7 cellular contexts compared by ENCODE assay signal in genomic region chr16:75494696-75495601, GRCh38. TPM values are rescaled to one million over a fixed set of nuclear protein-coding genes. Genes with fewer than 3 reads are reported as not detected.
DNase-seq lines count a peak whose midpoint lies in the region; ATAC-seq and TF ChIP-seq lines count a peak whose summit lies in the region.

TSS of gene CHST6 (minus strand) at chr16:75495441. CDS start at chr16:75479828, 15,613 bp downstream.

- peaks cover 9% of the 10 kb centered on the region for H3K27me3 Mint-ChIP-seq in memory B cell

- H3K4me1 ChIP-seq in duodenal mucosa (ENCODE audit: control insufficient read depth in 1 of 2, insufficient read depth in 2 of 2, low read length in 2 of 2) = peaks cover 10 to 13% of the 10 kb centered on the region in 2 donors
- no peaks in the 10 kb centered on the region for H3K4me1 ChIP-seq in thymus (ENCODE audit: control insufficient read depth, insufficient read depth, low read length)

- DNase-seq in GM13976 (ENCODE audit: low spot score) = peak; percentile 90
- DNase-seq in H7 = peak; percentile 98
- DNase-seq in RPMI8226 = peak; percentile 40
- no peak for DNase-seq in memory B cell (ENCODE audit: low spot score in 2 of 2)
- DNase-seq in erythroblast (lab: John Stamatoyannopoulos, UW) = no peak

- H3K36me3 ChIP-seq in H7 (replicated peaks; ENCODE audit: control insufficient read depth, insufficient read depth, low read length) (no peaks in the 10 kb centered on the region; the same call in 1 of the 2 replicates), duodenal mucosa (ENCODE audit: control insufficient read depth in 1 of 2, insufficient read depth in 2 of 2, low read length in 2 of 2) (no peaks in the 10 kb centered on the region), thymus (ENCODE audit: control insufficient read depth, insufficient read depth) (no peaks in the 10 kb centered on the region)

- in situ Hi-C loops in GM13976 (cut with MboI; ENCODE audit: low sequenced_read_pairs, unreplicated experiment) = no loop called here

- peaks cover 7% of the 10 kb centered on the region for H3K4me1 Mint-ChIP-seq in memory B cell

- H3K9me3 ChIP-seq in duodenal mucosa (ENCODE audit: control insufficient read depth in 1 of 2, low read length in 2 of 2) (no peaks in the 10 kb centered on the region), thymus (ENCODE audit: control insufficient read depth) (no peaks in the 10 kb centered on the region)

- H3K27ac ChIP-seq in duodenal mucosa (ENCODE audit: low read depth, low read length) = no peak within 1 kb of the TSS
- no peak within 1 kb of the TSS for H3K27ac ChIP-seq in thymus (ENCODE audit: low read depth)

- H3K36me3 Mint-ChIP-seq in memory B cell = no peaks in the 10 kb centered on the region

- ATAC-seq in memory B cell (ENCODE audit: low read depth) = peak; percentile 67

- H3K9ac ChIP-seq in duodenal mucosa (ENCODE audit: low read depth in 1 of 2, low read length in 2 of 2) = peak within 1 kb of the TSS in 1 of 2 donors; percentile 57

- TF ChIP-seq CTCF in GM13976 (IDR thresholded peaks at IDR 0.05; ENCODE audit: borderline replicate concordance, control extremely low read depth, extremely low read depth, insufficient read depth, missing control alignments) = no peak

- peaks cover 7% of the 10 kb centered on the region for H3K27me3 ChIP-seq in H7 (ENCODE audit: control insufficient read depth, insufficient read depth, low read length)
- peaks cover 7% of the 10 kb centered on the region in 2 donors for H3K27me3 ChIP-seq in duodenal mucosa (ENCODE audit: control insufficient read depth in 1 of 2, insufficient read depth in 2 of 2, low read length in 2 of 2)
- peaks cover 10% of the 10 kb centered on the region for H3K27me3 ChIP-seq in thymus (ENCODE audit: control insufficient read depth, insufficient read depth)

- H3K9me3 Mint-ChIP-seq in memory B cell = no peaks in the 10 kb centered on the region

- peak within 1 kb of the TSS; percentile 77 for H3K4me3 ChIP-seq in H7 (ENCODE audit: insufficient read depth, low read depth, low read length)
- H3K4me3 ChIP-seq in duodenal mucosa (ENCODE audit: low read depth in 1 of 2, low read length in 2 of 2) = peak within 1 kb of the TSS; percentile 60 to 63
- peak within 1 kb of the TSS; percentile 23 for H3K4me3 ChIP-seq in thymus (ENCODE audit: low read length)

- 9% methylated on average over 66 of the region's 66 CpGs for WGBS in thymus

- no peak within 1 kb of the TSS for H3K27ac Mint-ChIP-seq in memory B cell

- peak within 1 kb of the TSS; percentile 61 for H3K4me3 Mint-ChIP-seq in memory B cell

- TF ChIP-seq POLR2A in erythroblast (IDR thresholded peaks at IDR 0.05; ENCODE audit: low read length) = no peak

RNA-seq across cellular contexts. Expression of gene CHST6, which starts in this region (rescaled TPM):
- total RNA-seq in H7 (2014; rRNA removed; shearing (Covaris generic)) = 9.7 and 11.5 TPM in 2 replicates
- polyA plus RNA-seq in thymus = 0.87 TPM

Comparison
In these comparisons a context has a peak if more than half of its experiments do, and no peak if none do; other contexts are left out.
1. DNase-seq: peak in GM13976 (single experiment), H7 (single experiment) and RPMI8226 (single experiment); none in memory B cell (0 of 2) and erythroblast (0 of 2).
2. H3K4me3 ChIP-seq: peak in every context shown above with its lines; median percentile 77 in H7; 62 in duodenal mucosa; 23 in thymus.